In genomic region chr10:115065731-115066130, GRCh38 we compare ENCODE assay signal across 2 cellular contexts.
TF ChIP-seq lines count a peak whose summit lies in the region.

No MANE protein-coding gene starts in this region.

TF ChIP-seq in WTC11, 78 proteins besides CTCF, POLR2A, EP300 and RAD21:
- TF ChIP-seq MYBL2 (CRISPR knock-in tag; IDR thresholded peaks at IDR 0.05) (no peak), HMGA2 (CRISPR knock-in tag; IDR thresholded peaks at IDR 0.05) (no peak), KAT7 (CRISPR knock-in tag; IDR thresholded peaks at IDR 0.05; ENCODE audit: borderline replicate concordance) (no peak), ZNF219 (CRISPR knock-in tag; IDR thresholded peaks at IDR 0.05; ENCODE audit: borderline replicate concordance) (no peak), ZNF281 (CRISPR knock-in tag; IDR thresholded peaks at IDR 0.05) (no peak)

TF ChIP-seq in H1, 55 proteins besides CTCF, POLR2A, EP300 and RAD21:
- TF ChIP-seq TBP (IDR thresholded peaks at IDR 0.05; ENCODE audit: low read depth, low read length), result no peak
- TF ChIP-seq TEAD4 (IDR thresholded peaks at IDR 0.05; ENCODE audit: low read depth, low read length), result no peak
- no peak for TF ChIP-seq ATF3 (IDR thresholded peaks at IDR 0.05; ENCODE audit: insufficient read depth, low read depth, low read length)
- no peak for TF ChIP-seq BACH1 (IDR thresholded peaks at IDR 0.05; ENCODE audit: low read length)
- no peak for TF ChIP-seq SIX5 (IDR thresholded peaks at IDR 0.05; ENCODE audit: low read depth, low read length)
- no peak for TF ChIP-seq SP4 (IDR thresholded peaks at IDR 0.05; ENCODE audit: low read length)
- TF ChIP-seq JUN (IDR thresholded peaks at IDR 0.05; ENCODE audit: low read depth, low read length), result no peak
- no peak for TF ChIP-seq EZH2 (IDR thresholded peaks at IDR 0.05; ENCODE audit: low read depth, low read length, severe bottlenecking)
- TF ChIP-seq RFX5 (IDR thresholded peaks at IDR 0.05; ENCODE audit: borderline replicate concordance, low read depth, low read length), result no peak
- no peak for TF ChIP-seq TCF12 (IDR thresholded peaks at IDR 0.05; ENCODE audit: low read depth, low read length)
- TF ChIP-seq HDAC2 (IDR thresholded peaks at IDR 0.05; ENCODE audit: borderline replicate concordance in 1 of 2, low read depth in 2 of 2, low read length in 2 of 2), result no peak
